Comparison of ENCODE assay signal across 16 cellular contexts in genomic region chr4:190017357-190018200, GRCh38. TPM values are rescaled to one million over a fixed set of nuclear protein-coding genes. Genes with fewer than 3 reads are reported as not detected.
DNase-seq lines count a peak whose midpoint lies in the region; ATAC-seq and TF ChIP-seq lines count a peak whose summit lies in the region.
"Had no signal": no experiment of that assay in that cellular context is flagged by ENCODE, and none has a peak within 500 bp of the region (broad histone marks: within the 10 kb centered on the region; RNA-seq: fewer than 3 reads in every experiment).

No MANE protein-coding gene starts in this region.

- peak overlapping the region; percentile 1 for H3K4me3 Mint-ChIP-seq in activated CD8-positive, alpha-beta T cell treated with anti-CD3 and anti-CD28 coated beads, Interleukin-2, amount 10 ng/mL, durations not matched to agents 7 days and 5 days
- no peak overlapping the region for H3K4me3 Mint-ChIP-seq in activated CD8-positive, alpha-beta T cell treated with anti-CD3 and anti-CD28 coated beads for 36 hours
- H3K4me3 Mint-ChIP-seq: neural crest cell had no signal

- no peaks in the 10 kb centered on the region for H3K9me3 ChIP-seq in GM23248 (ENCODE audit: low read depth)
- H3K9me3 ChIP-seq: left lung had no signal

- peaks cover 60% of the 10 kb centered on the region for H3K27me3 ChIP-seq in GM23248 (replicated peaks; ENCODE audit: insufficient read depth)

- peak overlapping the region; percentile 83 for H3K27ac Mint-ChIP-seq in activated CD8-positive, alpha-beta T cell treated with anti-CD3 and anti-CD28 coated beads, Interleukin-2, amount 10 ng/mL, durations not matched to agents 7 days and 5 days
- no peak overlapping the region for H3K27ac Mint-ChIP-seq in activated CD8-positive, alpha-beta T cell treated with anti-CD3 and anti-CD28 coated beads for 36 hours

- CTCF ChIA-PET in activated CD8-positive, alpha-beta T cell treated with anti-CD3 and anti-CD28 coated beads, Interleukin-2, amount 10 ng/mL, durations not matched to agents 7 days and 5 days (lab: Charles Lee): no interaction called here
- CTCF ChIA-PET in activated CD8-positive, alpha-beta T cell treated with anti-CD3 and anti-CD28 coated beads for 36 hours (lab: Charles Lee): no interaction called here

- no peak for ATAC-seq in activated CD8-positive, alpha-beta T cell treated with anti-CD3 and anti-CD28 coated beads, Interleukin-2, amount 10 ng/mL, durations not matched to agents 7 days and 5 days
- no peak for ATAC-seq in activated CD8-positive, alpha-beta T cell treated with anti-CD3 and anti-CD28 coated beads for 36 hours
- ATAC-seq in HG03378 (IDR thresholded peaks at IDR 0.05; ENCODE audit: unreplicated experiment): no peak
- ATAC-seq in GM19467 (IDR thresholded peaks at IDR 0.05; ENCODE audit: unreplicated experiment): no peak
- ATAC-seq: HepG2, left lung had no signal

- no peaks in the 10 kb centered on the region for H3K9me2 ChIP-seq in GM23248 (ENCODE audit: insufficient read depth)

- H3K9me3 Mint-ChIP-seq in activated CD8-positive, alpha-beta T cell treated with anti-CD3 and anti-CD28 coated beads, Interleukin-2, amount 10 ng/mL, durations not matched to agents 7 days and 5 days (ENCODE audit: insufficient read depth): no peaks in the 10 kb centered on the region
- H3K9me3 Mint-ChIP-seq in activated CD8-positive, alpha-beta T cell treated with anti-CD3 and anti-CD28 coated beads for 36 hours: peaks cover 1% of the 10 kb centered on the region

- H3K79me2 ChIP-seq in GM23248 (ENCODE audit: insufficient read depth): no peaks in the 10 kb centered on the region

- H3K4me1 Mint-ChIP-seq in activated CD8-positive, alpha-beta T cell treated with anti-CD3 and anti-CD28 coated beads, Interleukin-2, amount 10 ng/mL, durations not matched to agents 7 days and 5 days (ENCODE audit: low read depth): peaks cover 32% of the 10 kb centered on the region
- H3K4me1 Mint-ChIP-seq in activated CD8-positive, alpha-beta T cell treated with anti-CD3 and anti-CD28 coated beads for 36 hours (ENCODE audit: low read depth): peaks cover 31% of the 10 kb centered on the region
- H3K4me1 Mint-ChIP-seq: neural crest cell had no signal

- H3K27me3 Mint-ChIP-seq in activated CD8-positive, alpha-beta T cell treated with anti-CD3 and anti-CD28 coated beads, Interleukin-2, amount 10 ng/mL, durations not matched to agents 7 days and 5 days (ENCODE audit: low read depth): peaks cover 75% of the 10 kb centered on the region
- H3K27me3 Mint-ChIP-seq in activated CD8-positive, alpha-beta T cell treated with anti-CD3 and anti-CD28 coated beads for 36 hours: peaks cover 62% of the 10 kb centered on the region

- no peak overlapping the region for H3K9ac ChIP-seq in GM23248

- no peaks in the 10 kb centered on the region for H4K20me1 ChIP-seq in GM23248 (ENCODE audit: insufficient read depth)

- POLR2A ChIA-PET in activated CD8-positive, alpha-beta T cell treated with anti-CD3 and anti-CD28 coated beads, Interleukin-2, amount 10 ng/mL, durations not matched to agents 7 days and 5 days (lab: Charles Lee): no interaction called here
- POLR2A ChIA-PET in activated CD8-positive, alpha-beta T cell treated with anti-CD3 and anti-CD28 coated beads for 36 hours (lab: Charles Lee): no interaction called here

- in situ Hi-C loops in GM23248 (cut with MboI): no loop called here

- H3K4me1 ChIP-seq in GM23248 (ENCODE audit: insufficient read depth): no peaks in the 10 kb centered on the region
- H3K4me1 ChIP-seq: left lung had no signal

- intact Hi-C loops in activated CD8-positive, alpha-beta T cell treated with anti-CD3 and anti-CD28 coated beads for 36 hours (cut with micrococcal nuclease): no loop called here
- intact Hi-C loops in posterior vena cava (cut with DNase I): no loop called here

- no peak overlapping the region for H3K27ac ChIP-seq in GM23248
- H3K27ac ChIP-seq: left lung, WERI-Rb-1 had no signal

- no peak overlapping the region; the same call in 1 of the 2 replicates for H3K4me3 ChIP-seq in GM23248
- H3K4me3 ChIP-seq: left lung had no signal

- H3K4me2 ChIP-seq in GM23248 (ENCODE audit: unreplicated experiment): no peak overlapping the region

- H3F3A ChIP-seq in GM23248 (ENCODE audit: insufficient read depth): no peaks in the 10 kb centered on the region

- peaks cover 25% of the 10 kb centered on the region for H3K36me3 Mint-ChIP-seq in activated CD8-positive, alpha-beta T cell treated with anti-CD3 and anti-CD28 coated beads, Interleukin-2, amount 10 ng/mL, durations not matched to agents 7 days and 5 days (ENCODE audit: low read depth)
- H3K36me3 Mint-ChIP-seq in activated CD8-positive, alpha-beta T cell treated with anti-CD3 and anti-CD28 coated beads for 36 hours (ENCODE audit: low read depth): peaks cover 6% of the 10 kb centered on the region

- no peaks in the 10 kb centered on the region for H3K36me3 ChIP-seq in GM23248 (ENCODE audit: low read depth)
- H3K36me3 ChIP-seq: left lung, WERI-Rb-1 had no signal

- TF ChIP-seq CTCF in activated CD8-positive, alpha-beta T cell treated with anti-CD3 and anti-CD28 coated beads for 36 hours (IDR thresholded peaks at IDR 0.05): no peak

- no peak for DNase-seq in activated CD8-positive, alpha-beta T cell treated with anti-CD3 and anti-CD28 coated beads, Interleukin-2, amount 10 ng/mL, durations not matched to agents 7 days and 5 days
- DNase-seq in activated CD8-positive, alpha-beta T cell treated with anti-CD3 and anti-CD28 coated beads for 36 hours: no peak
- peak; percentile 21 for DNase-seq in GM23248
- DNase-seq in epidermal melanocyte (ENCODE audit: insufficient read length, low spot score): peak; percentile 13
- peak; percentile 40 for DNase-seq in posterior vena cava (ENCODE audit: low spot score)
- DNase-seq in COLO668 (lab: John Stamatoyannopoulos, UW; ENCODE audit: unreplicated experiment): no peak
- DNase-seq: small intestine, WERI-Rb-1 had no signal

- 4 to 6% methylated on average over 38 to 58 of the region's 62 CpGs for WGBS in GM23248 (ENCODE audit: low coverage in 1 of 2, low lambda C conversion rate in 2 of 2, missing lambda C conversion rate in 2 of 2), 2 experiments

- no peak overlapping the region for H2AFZ ChIP-seq in GM23248

RNA-seq across cellular contexts. Expression of gene FRG2, which starts 9.5 kb away (rescaled TPM):
- total RNA-seq in activated CD8-positive, alpha-beta T cell treated with anti-CD3 and anti-CD28 coated beads, Interleukin-2, amount 10 ng/mL, durations not matched to agents 7 days and 5 days: not detected
- total RNA-seq in activated CD8-positive, alpha-beta T cell treated with anti-CD3 and anti-CD28 coated beads for 36 hours: not detected
- total RNA-seq in GM23248 (2014; rRNA removed; shearing (Covaris generic)): not detected in 2 replicates
- polyA plus RNA-seq in GM23248 (2016; fragmentation: Nextera tagmentation; extraction: Ambion mirVana): 0.14 TPM in 1 of 2 replicates, not detected in the other
- total RNA-seq in posterior vena cava: not detected
- total RNA-seq: glomerular endothelial cell, HepG2, left lung, neural crest cell had no signal
- polyA plus RNA-seq: AG04450, HepG2, small intestine, thymus had no signal

RNA-seq across cellular contexts. Expression of gene DBET, which starts 46.7 kb away (rescaled TPM):
- total RNA-seq in activated CD8-positive, alpha-beta T cell treated with anti-CD3 and anti-CD28 coated beads, Interleukin-2, amount 10 ng/mL, durations not matched to agents 7 days and 5 days: not detected
- not detected for total RNA-seq in activated CD8-positive, alpha-beta T cell treated with anti-CD3 and anti-CD28 coated beads for 36 hours
- total RNA-seq in GM23248 (2014; rRNA removed; shearing (Covaris generic)): not detected in 2 replicates
- not detected in 2 replicates for polyA plus RNA-seq in GM23248 (2016; fragmentation: Nextera tagmentation; extraction: Ambion mirVana)
- total RNA-seq in posterior vena cava: not detected
- total RNA-seq: glomerular endothelial cell, HepG2, neural crest cell had no signal
- polyA plus RNA-seq: AG04450, HepG2, small intestine, thymus had no signal

Comparison
In these comparisons a context has a peak if more than half of its experiments do, and no peak if none do; other contexts are left out.
1. DNase-seq: peak in GM23248 (single experiment), epidermal melanocyte (single experiment) and posterior vena cava (single experiment); none in activated CD8-positive, alpha-beta T cell treated with anti-CD3 and anti-CD28 coated beads, Interleukin-2, amount 10 ng/mL, durations not matched to agents 7 days and 5 days (single experiment), activated CD8-positive, alpha-beta T cell treated with anti-CD3 and anti-CD28 coated beads for 36 hours (single experiment) and COLO668 (single experiment).